ENCODE assay signal across 10 cellular contexts in the genomic region with DNA sequence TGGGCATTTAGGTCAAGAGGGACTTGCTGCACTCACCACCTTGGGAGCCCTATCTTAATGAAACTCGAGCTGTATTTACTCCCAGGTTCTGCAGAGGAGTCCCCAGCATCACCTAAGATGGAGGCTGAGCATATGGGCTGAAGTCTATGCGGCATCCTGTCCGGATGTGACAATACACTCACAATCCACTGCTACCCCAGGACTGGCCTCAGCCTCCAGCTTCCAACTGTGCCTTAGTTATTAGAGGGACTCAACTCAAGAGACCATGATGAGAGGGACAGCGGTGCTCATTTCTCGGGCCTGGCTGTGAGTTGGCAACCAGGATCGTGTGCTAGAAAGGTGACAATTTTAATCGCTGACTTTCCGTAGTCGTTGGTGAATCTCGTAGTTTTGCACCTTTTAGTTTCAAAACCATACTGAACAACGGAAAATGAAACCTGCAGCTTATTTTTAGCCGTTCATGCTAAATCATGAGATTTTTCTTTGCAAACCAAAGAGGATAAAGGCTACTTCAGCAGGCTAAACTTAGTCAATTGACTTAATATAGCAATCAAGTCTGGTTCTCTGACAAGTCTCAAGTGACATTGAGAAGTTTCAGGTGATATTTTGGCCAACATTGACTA. TPM values are rescaled to one million over a fixed set of nuclear protein-coding genes. Genes with fewer than 3 reads are reported as not detected.
A peak's percentile ranks its signal among the peaks of the same experiment; 100 is the strongest.
DNase-seq lines count a peak whose midpoint lies in the region; ATAC-seq, FAIRE-seq and TF ChIP-seq lines count a peak whose summit lies in the region.
"Had no signal": no experiment of that assay in that cellular context is flagged by ENCODE, and none has a peak within 500 bp of the region (broad histone marks: within the 10 kb centered on the region; RNA-seq: fewer than 3 reads in every experiment).

No MANE protein-coding gene starts in this region.

- peaks cover 5 to 6% of the 10 kb centered on the region in 2 donors for H3K36me3 Mint-ChIP-seq in activated naive CD4-positive, alpha-beta T cell treated with anti-CD3 and anti-CD28 coated beads, Interleukin-2, amount 50 U/mL, for 72 hours

- ATAC-seq in GM18505 (IDR thresholded peaks at IDR 0.05; ENCODE audit: unreplicated experiment) (peak; percentile 44), GM21360 (IDR thresholded peaks at IDR 0.05; ENCODE audit: unreplicated experiment) (peak; percentile 37), HG03354 (IDR thresholded peaks at IDR 0.05; ENCODE audit: poor library complexity, severe bottlenecking, unreplicated experiment) (peak; percentile 69), SK-N-SH treated with all-trans-retinoic acid at 6 μM for 48 hours (no peak)
- ATAC-seq in activated naive CD4-positive, alpha-beta T cell treated with anti-CD3 and anti-CD28 coated beads, Interleukin-2, amount 50 U/mL, for 72 hours: peak; percentile 38 to 56

- peak; percentile 62 for TF ChIP-seq POLR2A in GM18505 (IDR thresholded peaks at IDR 0.05; ENCODE audit: borderline replicate concordance, extremely low read depth, insufficient read depth, insufficient read length)

- H3K9me3 Mint-ChIP-seq in activated naive CD4-positive, alpha-beta T cell treated with anti-CD3 and anti-CD28 coated beads, Interleukin-2, amount 50 U/mL, for 72 hours: peaks cover 0 to 16% of the 10 kb centered on the region in 2 donors

- no peak for FAIRE-seq in HTR-8/SVneo (lab: Jason Lieb, UNC)

- no peak for DNase-seq in activated naive CD4-positive, alpha-beta T cell treated with anti-CD3 and anti-CD28 coated beads, Interleukin-2, amount 50 U/mL, for 72 hours (ENCODE audit: low spot score in 2 of 2)
- DNase-seq in COR-L47 (lab: John Stamatoyannopoulos, UW) (no peak), HTR-8/SVneo (ENCODE audit: insufficient read length, low spot score) (no peak), SK-N-DZ (ENCODE audit: low spot score) (no peak)
- DNase-seq: hypothalamus, NCI-H526 had no signal

- H3K27ac Mint-ChIP-seq in activated naive CD4-positive, alpha-beta T cell treated with anti-CD3 and anti-CD28 coated beads, Interleukin-2, amount 50 U/mL, for 72 hours: peak overlapping the region in 1 of 2 donors; percentile 67

TF ChIP-seq in SK-N-SH treated with all-trans-retinoic acid at 6 μM for 48 hours, 23 proteins besides CTCF, POLR2A, EP300 and RAD21:
- no peak for TF ChIP-seq BACH2 (CRISPR knock-in tag; IDR thresholded peaks at IDR 0.05; ENCODE audit: borderline replicate concordance)
- no peak for TF ChIP-seq CREB5 (CRISPR knock-in tag; IDR thresholded peaks at IDR 0.05; ENCODE audit: low read depth)
- TF ChIP-seq, protein P1, sequence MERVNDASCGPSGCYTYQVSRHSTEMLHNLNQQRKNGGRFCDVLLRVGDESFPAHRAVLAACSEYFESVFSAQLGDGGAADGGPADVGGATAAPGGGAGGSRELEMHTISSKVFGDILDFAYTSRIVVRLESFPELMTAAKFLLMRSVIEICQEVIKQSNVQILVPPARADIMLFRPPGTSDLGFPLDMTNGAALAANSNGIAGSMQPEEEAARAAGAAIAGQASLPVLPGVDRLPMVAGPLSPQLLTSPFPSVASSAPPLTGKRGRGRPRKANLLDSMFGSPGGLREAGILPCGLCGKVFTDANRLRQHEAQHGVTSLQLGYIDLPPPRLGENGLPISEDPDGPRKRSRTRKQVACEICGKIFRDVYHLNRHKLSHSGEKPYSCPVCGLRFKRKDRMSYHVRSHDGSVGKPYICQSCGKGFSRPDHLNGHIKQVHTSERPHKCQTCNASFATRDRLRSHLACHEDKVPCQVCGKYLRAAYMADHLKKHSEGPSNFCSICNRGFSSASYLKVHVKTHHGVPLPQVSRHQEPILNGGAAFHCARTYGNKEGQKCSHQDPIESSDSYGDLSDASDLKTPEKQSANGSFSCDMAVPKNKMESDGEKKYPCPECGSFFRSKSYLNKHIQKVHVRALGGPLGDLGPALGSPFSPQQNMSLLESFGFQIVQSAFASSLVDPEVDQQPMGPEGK (CRISPR knock-in tag; IDR thresholded peaks at IDR 0.05; ENCODE audit: borderline replicate concordance): no peak
- no peak for TF ChIP-seq ZNF70 (CRISPR knock-in tag; IDR thresholded peaks at IDR 0.05)
- TF ChIP-seq OSR1 (CRISPR knock-in tag; IDR thresholded peaks at IDR 0.05): no peak
- no peak for TF ChIP-seq GLIS3 (CRISPR knock-in tag; IDR thresholded peaks at IDR 0.05)
- TF ChIP-seq ZNF565 (CRISPR knock-in tag; conservative IDR thresholded peaks at IDR 0.05; ENCODE audit: low read depth): no peak
- TF ChIP-seq PPARA (CRISPR knock-in tag; IDR thresholded peaks at IDR 0.05; ENCODE audit: borderline replicate concordance): no peak

RNA-seq across cellular contexts. Expression of gene ZBTB38, which starts 11.1 kb away (rescaled TPM):
- total RNA-seq in activated naive CD4-positive, alpha-beta T cell treated with anti-CD3 and anti-CD28 coated beads, Interleukin-2, amount 50 U/mL, for 72 hours: 10 to 100 TPM; 13.4 to 19.9 TPM
- 4.7 and 8.1 TPM in 2 replicates for polyA plus RNA-seq in SK-N-DZ (2014; cell fraction: cytosol; rRNA removed)
- 4.0 and 4.3 TPM in 2 replicates for polyA plus RNA-seq in SK-N-DZ (2014; cell fraction: nucleus; rRNA removed)
